ENCODE assay signal across 1 cellular context in genomic region chr20:2524435-2525272, GRCh38.
TF ChIP-seq lines count a peak whose summit lies in the region.

No MANE protein-coding gene starts in this region.

TF ChIP-seq in K562, 482 proteins besides CTCF, POLR2A, EP300 and RAD21 (continued from another document and continues in another):
- TF ChIP-seq, protein P1, sequence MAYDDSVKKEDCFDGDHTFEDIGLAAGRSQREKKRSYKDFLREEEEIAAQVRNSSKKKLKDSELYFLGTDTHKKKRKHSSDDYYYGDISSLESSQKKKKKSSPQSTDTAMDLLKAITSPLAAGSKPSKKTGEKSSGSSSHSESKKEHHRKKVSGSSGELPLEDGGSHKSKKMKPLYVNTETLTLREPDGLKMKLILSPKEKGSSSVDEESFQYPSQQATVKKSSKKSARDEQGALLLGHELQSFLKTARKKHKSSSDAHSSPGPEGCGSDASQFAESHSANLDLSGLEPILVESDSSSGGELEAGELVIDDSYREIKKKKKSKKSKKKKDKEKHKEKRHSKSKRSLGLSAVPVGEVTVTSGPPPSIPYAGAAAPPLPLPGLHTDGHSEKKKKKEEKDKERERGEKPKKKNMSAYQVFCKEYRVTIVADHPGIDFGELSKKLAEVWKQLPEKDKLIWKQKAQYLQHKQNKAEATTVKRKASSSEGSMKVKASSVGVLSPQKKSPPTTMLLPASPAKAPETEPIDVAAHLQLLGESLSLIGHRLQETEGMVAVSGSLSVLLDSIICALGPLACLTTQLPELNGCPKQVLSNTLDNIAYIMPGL (CRISPR knock-in tag; IDR thresholded peaks at IDR 0.05) = peak; percentile 83
- TF ChIP-seq, protein P2, sequence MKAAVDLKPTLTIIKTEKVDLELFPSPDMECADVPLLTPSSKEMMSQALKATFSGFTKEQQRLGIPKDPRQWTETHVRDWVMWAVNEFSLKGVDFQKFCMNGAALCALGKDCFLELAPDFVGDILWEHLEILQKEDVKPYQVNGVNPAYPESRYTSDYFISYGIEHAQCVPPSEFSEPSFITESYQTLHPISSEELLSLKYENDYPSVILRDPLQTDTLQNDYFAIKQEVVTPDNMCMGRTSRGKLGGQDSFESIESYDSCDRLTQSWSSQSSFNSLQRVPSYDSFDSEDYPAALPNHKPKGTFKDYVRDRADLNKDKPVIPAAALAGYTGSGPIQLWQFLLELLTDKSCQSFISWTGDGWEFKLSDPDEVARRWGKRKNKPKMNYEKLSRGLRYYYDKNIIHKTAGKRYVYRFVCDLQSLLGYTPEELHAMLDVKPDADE (conservative IDR thresholded peaks at IDR 0.05; ENCODE audit: control insufficient read depth, low read depth, low read length) = no peak
- TF ChIP-seq NR2C1 (IDR thresholded peaks at IDR 0.05) (no peak), NR2C1 (tag; IDR thresholded peaks at IDR 0.05) (no peak), SIRT6 (IDR thresholded peaks at IDR 0.05; ENCODE audit: low read depth, low read length) (no peak), KLF13 (tag; IDR thresholded peaks at IDR 0.05; ENCODE audit: borderline replicate concordance, low read depth) (no peak), PATZ1 (CRISPR knock-in tag; IDR thresholded peaks at IDR 0.05; ENCODE audit: borderline replicate concordance) (no peak), NR2C2 (CRISPR knock-in tag; IDR thresholded peaks at IDR 0.05) (no peak), NR2C2 (tag; IDR thresholded peaks at IDR 0.05) (no peak), DIDO1 (tag; IDR thresholded peaks at IDR 0.05; ENCODE audit: low read depth) (no peak), TBL1XR1 (IDR thresholded peaks at IDR 0.05; ENCODE audit: low read length in 2 of 2) (no peak), ZNF395 (CRISPR knock-in tag; IDR thresholded peaks at IDR 0.05) (no peak), MCM7 (IDR thresholded peaks at IDR 0.05) (no peak), ZSCAN29 (IDR thresholded peaks at IDR 0.05) (no peak), ZNF518B (CRISPR knock-in tag; IDR thresholded peaks at IDR 0.05) (no peak), ZBED1 (IDR thresholded peaks at IDR 0.05) (no peak; the same call in 1 of the 2 replicates), HMGN3 (IDR thresholded peaks at IDR 0.05; ENCODE audit: borderline replicate concordance, extremely low read depth, insufficient read length, low read depth, low read length) (no peak), ZNF740 (CRISPR knock-in tag; IDR thresholded peaks at IDR 0.05) (no peak), ZNF740 (tag; IDR thresholded peaks at IDR 0.05) (peak in 1 of 2 experiments; percentile 49; a peak in 1 of 4 replicates), ZNF239 (CRISPR knock-in tag; IDR thresholded peaks at IDR 0.05) (no peak), FOS (IDR thresholded peaks at IDR 0.05; ENCODE audit: extremely low read depth, insufficient read length) (no peak), POLR2H (tag; IDR thresholded peaks at IDR 0.05; ENCODE audit: low read depth) (no peak), CEBPG (CRISPR knock-in tag; IDR thresholded peaks at IDR 0.05) (no peak), CEBPG (tag; conservative IDR thresholded peaks at IDR 0.05 in 1 of 2, IDR thresholded peaks at IDR 0.05 in 1 of 2) (no peak), NBN (IDR thresholded peaks at IDR 0.05; ENCODE audit: low read depth) (no peak), PBX2 (CRISPR knock-in tag; IDR thresholded peaks at IDR 0.05; ENCODE audit: low read depth) (no peak), PBX2 (tag; conservative IDR thresholded peaks at IDR 0.05; ENCODE audit: low read depth) (no peak), ELF2 (CRISPR knock-in tag; IDR thresholded peaks at IDR 0.05) (peak; percentile 44; the same call in 1 of the 2 replicates), MTA3 (IDR thresholded peaks at IDR 0.05; ENCODE audit: borderline replicate concordance) (0 out of 2 replicates have a peak, but pooled peaks have one; percentile 45), JUNB (CRISPR knock-in tag; conservative IDR thresholded peaks at IDR 0.05) (no peak), XRCC4 (IDR thresholded peaks at IDR 0.05; ENCODE audit: extremely low read depth, insufficient read depth, insufficient read length) (no peak), JUND (IDR thresholded peaks at IDR 0.05; ENCODE audit: borderline replicate concordance, low read depth, low read length) (no peak), JUND (tag; IDR thresholded peaks at IDR 0.05; ENCODE audit: borderline replicate concordance, low read depth, low read length) (no peak)
- TF ChIP-seq, protein P3, sequence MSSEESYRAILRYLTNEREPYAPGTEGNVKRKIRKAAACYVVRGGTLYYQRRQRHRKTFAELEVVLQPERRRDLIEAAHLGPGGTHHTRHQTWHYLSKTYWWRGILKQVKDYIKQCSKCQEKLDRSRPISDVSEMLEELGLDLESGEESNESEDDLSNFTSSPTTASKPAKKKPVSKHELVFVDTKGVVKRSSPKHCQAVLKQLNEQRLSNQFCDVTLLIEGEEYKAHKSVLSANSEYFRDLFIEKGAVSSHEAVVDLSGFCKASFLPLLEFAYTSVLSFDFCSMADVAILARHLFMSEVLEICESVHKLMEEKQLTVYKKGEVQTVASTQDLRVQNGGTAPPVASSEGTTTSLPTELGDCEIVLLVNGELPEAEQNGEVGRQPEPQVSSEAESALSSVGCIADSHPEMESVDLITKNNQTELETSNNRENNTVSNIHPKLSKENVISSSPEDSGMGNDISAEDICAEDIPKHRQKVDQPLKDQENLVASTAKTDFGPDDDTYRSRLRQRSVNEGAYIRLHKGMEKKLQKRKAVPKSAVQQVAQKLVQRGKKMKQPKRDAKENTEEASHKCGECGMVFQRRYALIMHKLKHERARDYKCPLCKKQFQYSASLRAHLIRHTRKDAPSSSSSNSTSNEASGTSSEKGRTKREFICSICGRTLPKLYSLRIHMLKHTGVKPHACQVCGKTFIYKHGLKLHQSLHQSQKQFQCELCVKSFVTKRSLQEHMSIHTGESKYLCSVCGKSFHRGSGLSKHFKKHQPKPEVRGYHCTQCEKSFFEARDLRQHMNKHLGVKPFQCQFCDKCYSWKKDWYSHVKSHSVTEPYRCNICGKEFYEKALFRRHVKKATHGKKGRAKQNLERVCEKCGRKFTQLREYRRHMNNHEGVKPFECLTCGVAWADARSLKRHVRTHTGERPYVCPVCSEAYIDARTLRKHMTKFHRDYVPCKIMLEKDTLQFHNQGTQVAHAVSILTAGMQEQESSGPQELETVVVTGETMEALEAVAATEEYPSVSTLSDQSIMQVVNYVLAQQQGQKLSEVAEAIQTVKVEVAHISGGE (CRISPR knock-in tag; IDR thresholded peaks at IDR 0.05) = no peak
- TF ChIP-seq, protein P4, sequence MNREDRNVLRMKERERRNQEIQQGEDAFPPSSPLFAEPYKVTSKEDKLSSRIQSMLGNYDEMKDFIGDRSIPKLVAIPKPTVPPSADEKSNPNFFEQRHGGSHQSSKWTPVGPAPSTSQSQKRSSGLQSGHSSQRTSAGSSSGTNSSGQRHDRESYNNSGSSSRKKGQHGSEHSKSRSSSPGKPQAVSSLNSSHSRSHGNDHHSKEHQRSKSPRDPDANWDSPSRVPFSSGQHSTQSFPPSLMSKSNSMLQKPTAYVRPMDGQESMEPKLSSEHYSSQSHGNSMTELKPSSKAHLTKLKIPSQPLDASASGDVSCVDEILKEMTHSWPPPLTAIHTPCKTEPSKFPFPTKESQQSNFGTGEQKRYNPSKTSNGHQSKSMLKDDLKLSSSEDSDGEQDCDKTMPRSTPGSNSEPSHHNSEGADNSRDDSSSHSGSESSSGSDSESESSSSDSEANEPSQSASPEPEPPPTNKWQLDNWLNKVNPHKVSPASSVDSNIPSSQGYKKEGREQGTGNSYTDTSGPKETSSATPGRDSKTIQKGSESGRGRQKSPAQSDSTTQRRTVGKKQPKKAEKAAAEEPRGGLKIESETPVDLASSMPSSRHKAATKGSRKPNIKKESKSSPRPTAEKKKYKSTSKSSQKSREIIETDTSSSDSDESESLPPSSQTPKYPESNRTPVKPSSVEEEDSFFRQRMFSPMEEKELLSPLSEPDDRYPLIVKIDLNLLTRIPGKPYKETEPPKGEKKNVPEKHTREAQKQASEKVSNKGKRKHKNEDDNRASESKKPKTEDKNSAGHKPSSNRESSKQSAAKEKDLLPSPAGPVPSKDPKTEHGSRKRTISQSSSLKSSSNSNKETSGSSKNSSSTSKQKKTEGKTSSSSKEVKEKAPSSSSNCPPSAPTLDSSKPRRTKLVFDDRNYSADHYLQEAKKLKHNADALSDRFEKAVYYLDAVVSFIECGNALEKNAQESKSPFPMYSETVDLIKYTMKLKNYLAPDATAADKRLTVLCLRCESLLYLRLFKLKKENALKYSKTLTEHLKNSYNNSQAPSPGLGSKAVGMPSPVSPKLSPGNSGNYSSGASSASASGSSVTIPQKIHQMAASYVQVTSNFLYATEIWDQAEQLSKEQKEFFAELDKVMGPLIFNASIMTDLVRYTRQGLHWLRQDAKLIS (CRISPR knock-in tag; IDR thresholded peaks at IDR 0.05) = peak; percentile 49
- TF ChIP-seq, protein P5, sequence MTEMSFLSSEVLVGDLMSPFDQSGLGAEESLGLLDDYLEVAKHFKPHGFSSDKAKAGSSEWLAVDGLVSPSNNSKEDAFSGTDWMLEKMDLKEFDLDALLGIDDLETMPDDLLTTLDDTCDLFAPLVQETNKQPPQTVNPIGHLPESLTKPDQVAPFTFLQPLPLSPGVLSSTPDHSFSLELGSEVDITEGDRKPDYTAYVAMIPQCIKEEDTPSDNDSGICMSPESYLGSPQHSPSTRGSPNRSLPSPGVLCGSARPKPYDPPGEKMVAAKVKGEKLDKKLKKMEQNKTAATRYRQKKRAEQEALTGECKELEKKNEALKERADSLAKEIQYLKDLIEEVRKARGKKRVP (CRISPR knock-in tag; IDR thresholded peaks at IDR 0.05) = no peak
